Comparison of ENCODE assay signal across 35 cellular contexts in genomic region chr3:194725346-194725745, GRCh38.
"Had no signal": no experiment of that assay in that cellular context is flagged by ENCODE, and none has a peak within 500 bp of the region (broad histone marks: within the 10 kb centered on the region; RNA-seq: fewer than 3 reads in every experiment).

No MANE protein-coding gene starts in this region.

- ATAC-seq: activated CD8-positive, alpha-beta T cell treated with anti-CD3 and anti-CD28 coated beads for 36 hours; activated naive CD4-positive, alpha-beta T cell treated with anti-CD3 and anti-CD28 coated beads, Interleukin-2, amount 50 U/mL, for 72 hours; activated T-cell treated with anti-CD3 and anti-CD28 coated beads, Interleukin-2, amount 50 U/mL, for 4 hours; activated T-cell treated with anti-CD3 and anti-CD28 coated beads, Interleukin-2, amount 50 U/mL, for 72 hours; body of pancreas had no signal

- H3K9me3 Mint-ChIP-seq: activated B cell treated with CpG ODN at 0.5 μM for 24 hours; activated CD4-positive, alpha-beta memory T cell treated with anti-CD3 and anti-CD28 coated beads for 36 hours; activated CD4-positive, alpha-beta T cell treated with anti-CD3 and anti-CD28 coated beads, Interleukin-2, amount 10 ng/mL, durations not matched to agents 24 days and 14 days; activated CD8-positive, alpha-beta T cell treated with anti-CD3 and anti-CD28 coated beads for 36 hours; activated naive CD4-positive, alpha-beta T cell treated with anti-CD3 and anti-CD28 coated beads, Interleukin-2, amount 50 U/mL, for 72 hours; activated naive CD8-positive, alpha-beta T cell treated with anti-CD3 and anti-CD28 coated beads for 36 hours; activated T-cell treated with anti-CD3 and anti-CD28 coated beads, Interleukin-2, amount 50 U/mL, for 4 hours; activated T-cell treated with anti-CD3 and anti-CD28 coated beads, Interleukin-2, amount 50 U/mL, for 72 hours; activated T-helper 1 cell treated with anti-CD3 and anti-CD28 coated beads, Interleukin-12 subunit alpha, Interleukin-12 subunit beta, Interleukin-2, Interleukin-4 antibody, amounts not matched to agents 30 ng/mL and 10 ng/mL and 1 ng/mL, durations not matched to agents 14 hours and 24 hours and 36 hours; activated T-helper 2 cell treated with anti-CD3 and anti-CD28 coated beads, Interferon-gamma antibody, Interleukin-2, Interleukin-4, amounts not matched to agents 10 μg/mL and 5 μg/mL and 100 μg/mL, durations not matched to agents 14 hours and 24 hours and 36 hours; T-helper 1 cell treated with Interleukin-12 subunit alpha and Interleukin-12 subunit beta and Interleukin-4 antibody, amounts not matched to agents 30 μg/mL and 1 μg/mL, for 36 hours; T-helper 2 cell treated with Interferon-gamma antibody and Interleukin-4, amounts not matched to agents 5 μg/mL and 100 μg/mL, for 36 hours had no signal

- H3K4me3 Mint-ChIP-seq: activated B cell treated with CpG ODN at 0.5 μM for 24 hours; activated CD4-positive, alpha-beta memory T cell treated with anti-CD3 and anti-CD28 coated beads for 36 hours; activated CD4-positive, alpha-beta T cell treated with anti-CD3 and anti-CD28 coated beads, Interleukin-2, amount 10 ng/mL, durations not matched to agents 24 days and 14 days; activated CD8-positive, alpha-beta T cell treated with anti-CD3 and anti-CD28 coated beads for 36 hours; activated naive CD8-positive, alpha-beta T cell treated with anti-CD3 and anti-CD28 coated beads for 36 hours; activated T-cell treated with anti-CD3 and anti-CD28 coated beads, Interleukin-2, amount 50 U/mL, for 4 hours; activated T-cell treated with anti-CD3 and anti-CD28 coated beads, Interleukin-2, amount 50 U/mL, for 72 hours; activated T-helper 1 cell treated with anti-CD3 and anti-CD28 coated beads, Interleukin-12 subunit alpha, Interleukin-12 subunit beta, Interleukin-2, Interleukin-4 antibody, amounts not matched to agents 30 ng/mL and 10 ng/mL and 1 ng/mL, durations not matched to agents 14 hours and 24 hours and 36 hours; T-helper 1 cell treated with Interleukin-12 subunit alpha and Interleukin-12 subunit beta and Interleukin-4 antibody, amounts not matched to agents 30 μg/mL and 1 μg/mL, for 36 hours; T-helper 2 cell treated with Interferon-gamma antibody and Interleukin-4, amounts not matched to agents 5 μg/mL and 100 μg/mL, for 36 hours had no signal

- H3K4me1 ChIP-seq: adrenal gland, body of pancreas, breast epithelium had no signal

- H3K27me3 Mint-ChIP-seq: activated B cell treated with CpG ODN at 0.5 μM for 24 hours had no signal

- H3K27ac Mint-ChIP-seq: activated B cell treated with CpG ODN at 0.5 μM for 24 hours; activated CD4-positive, alpha-beta memory T cell treated with anti-CD3 and anti-CD28 coated beads for 36 hours; activated CD4-positive, alpha-beta T cell treated with anti-CD3 and anti-CD28 coated beads, Interleukin-2, amount 10 ng/mL, durations not matched to agents 24 days and 14 days; activated CD8-positive, alpha-beta T cell treated with anti-CD3 and anti-CD28 coated beads for 36 hours; activated naive CD4-positive, alpha-beta T cell treated with anti-CD3 and anti-CD28 coated beads, Interleukin-2, amount 50 U/mL, for 72 hours; activated naive CD8-positive, alpha-beta T cell treated with anti-CD3 and anti-CD28 coated beads for 36 hours; activated T-cell treated with anti-CD3 and anti-CD28 coated beads, Interleukin-2, amount 50 U/mL, for 72 hours; activated T-helper 1 cell treated with anti-CD3 and anti-CD28 coated beads, Interleukin-12 subunit alpha, Interleukin-12 subunit beta, Interleukin-2, Interleukin-4 antibody, amounts not matched to agents 30 ng/mL and 10 ng/mL and 1 ng/mL, durations not matched to agents 14 hours and 24 hours and 36 hours; activated T-helper 2 cell treated with anti-CD3 and anti-CD28 coated beads, Interferon-gamma antibody, Interleukin-2, Interleukin-4, amounts not matched to agents 10 μg/mL and 5 μg/mL and 100 μg/mL, durations not matched to agents 14 hours and 24 hours and 36 hours; T-helper 1 cell treated with Interleukin-12 subunit alpha and Interleukin-12 subunit beta and Interleukin-4 antibody, amounts not matched to agents 30 μg/mL and 1 μg/mL, for 36 hours; T-helper 2 cell treated with Interferon-gamma antibody and Interleukin-4, amounts not matched to agents 5 μg/mL and 100 μg/mL, for 36 hours had no signal

- DNase-seq: activated B cell treated with CpG ODN at 0.5 μM for 24 hours; activated CD4-positive, alpha-beta memory T cell treated with anti-CD3 and anti-CD28 coated beads for 36 hours; activated CD4-positive, alpha-beta T cell treated with anti-CD3 and anti-CD28 coated beads for 4 hours; activated CD4-positive, alpha-beta T cell treated with anti-CD3 and anti-CD28 coated beads, Interleukin-2, amount 10 ng/mL, durations not matched to agents 24 days and 14 days; activated CD4-positive, alpha-beta T cell treated with anti-CD3 and anti-CD28 coated beads, Interleukin-2, amount 50 U/mL, for 1 hour; activated CD4-positive, alpha-beta T cell treated with anti-CD3 and anti-CD28 coated beads, Interleukin-2, amount 50 U/mL, for 4 hours; activated CD4-positive, CD25-positive, alpha-beta regulatory T cell treated with anti-CD3 and anti-CD28 coated beads, Interleukin-2, amount 50 U/mL, for 72 hours; activated CD8-positive, alpha-beta memory T cell treated with anti-CD3 and anti-CD28 coated beads, Interleukin-2, amount 50 U/mL, for 4 hours; activated CD8-positive, alpha-beta T cell treated with anti-CD3 and anti-CD28 coated beads for 36 hours; activated effector memory CD4-positive, alpha-beta T cell treated with Interleukin-2 at 50 U/mL for 16 hours; activated gamma-delta T cell; activated naive CD4-positive, alpha-beta T cell treated with anti-CD3 and anti-CD28 coated beads, Interleukin-2, amount 50 U/mL, for 16 hours; activated naive CD4-positive, alpha-beta T cell treated with Interleukin-2 at 50 U/mL for 16 hours; activated naive CD8-positive, alpha-beta T cell treated with anti-CD3 and anti-CD28 coated beads for 36 hours; activated T-cell treated with anti-CD3 and anti-CD28 coated beads for 4 hours; activated T-cell treated with anti-CD3 and anti-CD28 coated beads, Interleukin-2, amount 50 U/mL, for 1 hour; activated T-cell treated with anti-CD3 and anti-CD28 coated beads, Interleukin-2, amount 50 U/mL, for 4 hours; activated T-cell treated with anti-CD3 and anti-CD28 coated beads, Interleukin-2, amount 50 U/mL, for 72 hours; adrenal gland; amniotic stem cell; aorta; body of pancreas; brain microvascular endothelial cell; central memory CD4-positive, alpha-beta T cell; SW 1271; T-helper 1 cell; T-helper 2 cell; T-helper 9 cell had no signal

- H3K9me3 ChIP-seq: adrenal gland, body of pancreas, breast epithelium had no signal

- H3K27me3 ChIP-seq: adrenal gland, body of pancreas, brain microvascular endothelial cell, breast epithelium had no signal

- H3K27ac ChIP-seq: adrenal gland, body of pancreas, brain microvascular endothelial cell, breast epithelium, VCaP had no signal

- H3K4me1 Mint-ChIP-seq: activated CD4-positive, alpha-beta T cell treated with anti-CD3 and anti-CD28 coated beads, Interleukin-2, amount 10 ng/mL, durations not matched to agents 24 days and 14 days; activated naive CD8-positive, alpha-beta T cell treated with anti-CD3 and anti-CD28 coated beads for 36 hours had no signal

- H3K36me3 Mint-ChIP-seq: activated CD4-positive, alpha-beta memory T cell treated with anti-CD3 and anti-CD28 coated beads for 36 hours; activated naive CD4-positive, alpha-beta T cell treated with anti-CD3 and anti-CD28 coated beads, Interleukin-2, amount 50 U/mL, for 72 hours; activated naive CD8-positive, alpha-beta T cell treated with anti-CD3 and anti-CD28 coated beads for 36 hours had no signal

- H3K36me3 ChIP-seq: adrenal gland, brain microvascular endothelial cell, breast epithelium had no signal

- H3K4me3 ChIP-seq: adrenal gland, body of pancreas, breast epithelium had no signal
